8 cellular contexts compared by ENCODE assay signal in the genomic region with DNA sequence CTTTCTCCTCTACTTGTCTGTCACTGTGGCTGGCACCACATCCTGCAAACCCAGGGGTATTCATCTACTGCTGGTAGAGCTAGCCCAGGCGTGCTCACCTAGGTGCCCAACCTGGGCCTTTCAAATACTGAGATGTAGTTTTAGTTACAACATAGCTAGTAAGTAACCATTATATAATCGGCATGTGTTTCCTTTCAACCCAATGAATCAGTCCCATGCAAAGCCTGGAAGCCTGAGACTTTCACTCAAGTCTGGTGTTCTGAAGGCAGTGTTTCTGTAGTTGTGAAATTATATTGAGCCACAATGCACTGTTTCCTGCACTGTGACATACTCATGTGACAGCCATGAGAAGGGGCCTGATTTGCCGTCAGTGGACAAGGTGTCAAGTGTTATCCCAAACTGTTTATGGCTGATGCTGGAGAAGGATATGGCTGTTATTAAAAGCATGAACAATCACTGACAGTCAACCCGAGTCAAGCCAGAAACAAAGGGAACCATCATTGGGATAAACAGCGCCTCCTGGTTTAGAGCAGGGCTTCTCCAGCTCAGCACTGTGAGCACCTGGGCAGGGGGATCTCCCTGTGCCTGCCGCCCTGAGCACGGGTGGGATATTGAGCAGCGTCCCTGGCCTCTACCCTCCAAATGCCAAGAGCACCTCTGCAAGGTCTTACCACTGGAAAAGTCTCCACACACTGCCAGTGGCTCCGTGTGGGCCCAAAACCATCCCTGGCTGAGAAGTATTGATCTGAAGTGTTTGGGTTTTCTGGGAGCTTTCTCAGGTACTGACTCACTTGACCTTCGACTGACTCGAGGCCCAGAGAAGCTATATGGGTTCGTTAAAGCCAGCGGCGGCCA. TPM values are rescaled to one million over a fixed set of nuclear protein-coding genes. Genes with fewer than 3 reads are reported as not detected.
DNase-seq lines count a peak whose midpoint lies in the region; ATAC-seq and TF ChIP-seq lines count a peak whose summit lies in the region.

No MANE protein-coding gene starts in this region.

- peak overlapping the region; percentile 93 to 100 (median 94) for H3K27ac ChIP-seq in Peyer's patch
- H3K27ac ChIP-seq in muscle layer of colon (ENCODE audit: low read depth, low read length) = peak overlapping the region; percentile 75

- H3K4me3 ChIP-seq in Peyer's patch (peak overlapping the region; percentile 87 to 99 (median 92)), muscle layer of colon (ENCODE audit: low read depth in 1 of 2, low read length in 2 of 2) (peak overlapping the region; percentile 68 to 81)

- TF ChIP-seq CTCF in Peyer's patch (IDR thresholded peaks at IDR 0.05) = peak in 3 of 6 experiments; percentile 25 to 29 (median 26)

- peaks cover 63% of the 10 kb centered on the region for H3K4me1 Mint-ChIP-seq in dendritic cell treated with granulocyte-macrophage colony-stimulating factor and Interleukin-4, amounts not matched to agents 40 ng/mL and 50 ng/mL, for 4 days (ENCODE audit: low read depth)

- H3K4me3 Mint-ChIP-seq in dendritic cell treated with granulocyte-macrophage colony-stimulating factor and Interleukin-4, amounts not matched to agents 40 ng/mL and 50 ng/mL, for 4 days = peak overlapping the region; percentile 84

- intact Hi-C loops in dendritic cell treated with granulocyte-macrophage colony-stimulating factor and Interleukin-4, amounts not matched to agents 40 ng/mL and 50 ng/mL, for 4 days (cut with micrococcal nuclease) = loop anchor here (2.0 kb wide), 1 partner anchor 41 kb away; the partner anchor contains the start of gene MTG2

- peak; percentile 45 for DNase-seq in stimulated activated CD4-positive, alpha-beta T cell treated with anti-CD3 and anti-CD28 coated beads, Interleukin-4, amount 100 ng/mL, for 24 hours
- no peak for DNase-seq in stimulated activated CD4-positive, alpha-beta T cell treated with anti-CD3 and anti-CD28 coated beads, Interleukin-2, amount 100 ng/mL, for 48 hours
- peak in 1 of 3 donors; percentile 56 for DNase-seq in Peyer's patch
- DNase-seq in Ammon's horn (ENCODE audit: low spot score) = no peak

- peaks cover 0 to 34% (median 14%) of the 10 kb centered on the region in 4 donors for H3K4me1 ChIP-seq in Peyer's patch
- H3K4me1 ChIP-seq in muscle layer of colon (ENCODE audit: insufficient read depth, low read length) = peaks cover 33% of the 10 kb centered on the region

- H3K9me3 ChIP-seq in Peyer's patch = no peaks in the 10 kb centered on the region
- no peaks in the 10 kb centered on the region for H3K9me3 ChIP-seq in muscle layer of colon (ENCODE audit: low read length)

- H3K9ac ChIP-seq in muscle layer of colon (ENCODE audit: low read length) = peak overlapping the region; percentile 54

- H3K36me3 ChIP-seq in Peyer's patch (peaks cover 0 to 39% (median 3%) of the 10 kb centered on the region in 3 donors), muscle layer of colon (ENCODE audit: insufficient read depth, low read length) (peaks cover 34% of the 10 kb centered on the region)

- no peaks in the 10 kb centered on the region for H3K9me3 Mint-ChIP-seq in dendritic cell treated with granulocyte-macrophage colony-stimulating factor and Interleukin-4, amounts not matched to agents 40 ng/mL and 50 ng/mL, for 4 days

- no peaks in the 10 kb centered on the region for H3K27me3 Mint-ChIP-seq in dendritic cell treated with granulocyte-macrophage colony-stimulating factor and Interleukin-4, amounts not matched to agents 40 ng/mL and 50 ng/mL, for 4 days

- TF ChIP-seq POLR2A in Peyer's patch (IDR thresholded peaks at IDR 0.05) = no peak

- peaks cover 73% of the 10 kb centered on the region for H3K36me3 Mint-ChIP-seq in dendritic cell treated with granulocyte-macrophage colony-stimulating factor and Interleukin-4, amounts not matched to agents 40 ng/mL and 50 ng/mL, for 4 days (ENCODE audit: low read depth)

- no peak for ATAC-seq in HG02852 (IDR thresholded peaks at IDR 0.05; ENCODE audit: unreplicated experiment)
- no peak for ATAC-seq in GM21381 (IDR thresholded peaks at IDR 0.05; ENCODE audit: unreplicated experiment)

- H3K27me3 ChIP-seq in Peyer's patch (no peaks in the 10 kb centered on the region), muscle layer of colon (ENCODE audit: control insufficient read depth in 1 of 2, insufficient read depth in 2 of 2, low read length in 2 of 2) (no peaks in the 10 kb centered on the region)

- peak overlapping the region; percentile 88 for H3K27ac Mint-ChIP-seq in dendritic cell treated with granulocyte-macrophage colony-stimulating factor and Interleukin-4, amounts not matched to agents 40 ng/mL and 50 ng/mL, for 4 days

RNA-seq across cellular contexts. Expression of gene PSMA7, which starts 1.6 kb away (rescaled TPM):
- total RNA-seq in Peyer's patch = 100 to 1,000 TPM; 181 to 264 (median 228) TPM

RNA-seq across cellular contexts. Expression of gene SS18L1, which starts 1.9 kb away (rescaled TPM):
- 10 to 100 TPM; 14.9 to 27.2 (median 24.5) TPM for total RNA-seq in Peyer's patch

RNA-seq across cellular contexts. Expression of gene LSM14B, which starts 19.3 kb away (rescaled TPM):
- 10 to 100 TPM; 27.1 to 35.5 (median 33.3) TPM for total RNA-seq in Peyer's patch

RNA-seq across cellular contexts. Expression of gene MTG2, which starts 41.2 kb away (rescaled TPM):
- total RNA-seq in Peyer's patch = 10 to 100 TPM; 23.1 to 62.2 (median 31.6) TPM
